In genomic region chr19:57406516-57407123, GRCh38 we compare ENCODE assay signal across 8 cellular contexts. TPM values are rescaled to one million over a fixed set of nuclear protein-coding genes. Genes with fewer than 3 reads are reported as not detected.
DNase-seq lines count a peak whose midpoint lies in the region; ATAC-seq and TF ChIP-seq lines count a peak whose summit lies in the region.

No MANE protein-coding gene starts in this region.

- in situ Hi-C loops in KBM-7 (cut with MboI; ENCODE audit: low pct_unique_long_range_greater_than_20kb, low sequenced_read_pairs) = no loop called here

- H3K4me1 ChIP-seq in foreskin keratinocyte = no peaks in the 10 kb centered on the region

- no peaks in the 10 kb centered on the region for H3K27me3 ChIP-seq in foreskin keratinocyte

- ATAC-seq in foreskin keratinocyte = peak; percentile 67
- no peak for ATAC-seq in GM21423 (IDR thresholded peaks at IDR 0.05; ENCODE audit: unreplicated experiment)
- no peak for ATAC-seq in HG03159 (IDR thresholded peaks at IDR 0.05; ENCODE audit: unreplicated experiment)

- H3K27ac Mint-ChIP-seq in Calu3 (ENCODE audit: unreplicated experiment) = no peak overlapping the region

- peak; percentile 29 for TF ChIP-seq CTCF in Calu3 (IDR thresholded peaks at IDR 0.05; ENCODE audit: unreplicated experiment)
- TF ChIP-seq CTCF in RWPE1 (conservative IDR thresholded peaks at IDR 0.05; ENCODE audit: low read depth) = peak; percentile 49
- peak; percentile 85 for TF ChIP-seq CTCF in foreskin keratinocyte (conservative IDR thresholded peaks at IDR 0.05)

- BruUV-seq in Calu3 (replicated peaks; lab: Mats Ljungman, UMichigan) = no TSS peak

- peaks cover 6% of the 10 kb centered on the region for H3K4me1 Mint-ChIP-seq in Calu3 (ENCODE audit: low read depth, unreplicated experiment)

- no peaks in the 10 kb centered on the region for H3K27me3 Mint-ChIP-seq in Calu3 (ENCODE audit: unreplicated experiment)

- intact Hi-C loops in Calu3 (cut with micrococcal nuclease; ENCODE audit: unreplicated experiment) (no loop called here), posterior cingulate gyrus (cut with DNase I) (no loop called here)

- H3K4me3 Mint-ChIP-seq in Calu3 (ENCODE audit: low read depth, unreplicated experiment) = no peak overlapping the region

- H3K9me3 Mint-ChIP-seq in Calu3 (ENCODE audit: low read depth, unreplicated experiment) = peaks cover 19% of the 10 kb centered on the region

- H3K36me3 Mint-ChIP-seq in Calu3 (ENCODE audit: insufficient read depth, unreplicated experiment) = peaks cover 10% of the 10 kb centered on the region

- H3K27ac ChIP-seq in RWPE1 (no peak overlapping the region), foreskin keratinocyte (no peak overlapping the region)

- CTCF ChIA-PET in Calu3 (lab: Charles Lee) (no interaction called here), RWPE1 (lab: Yijun Ruan, JAX) (interaction anchor here (0.6 to 0.7 kb wide), 4 partner anchors 17 to 711 kb away, joined by 3 to 4 read pairs (median 3); partner anchors contain the start of gene ZNF548)

- POLR2A ChIA-PET in RWPE1 (lab: Yijun Ruan, JAX; ENCODE audit: low non-redundant PET) = no interaction called here

- DNase-seq in Calu3 = peak; percentile 32
- DNase-seq in KBM-7 = peak; percentile 61
- DNase-seq in RWPE1 (ENCODE audit: low spot score) = peak; percentile 69
- peak; percentile 58 for DNase-seq in activated effector memory CD4-positive, alpha-beta T cell treated with Interleukin-2 at 50 U/mL for 16 hours
- peak in 1 of 2 donors; percentile 52 for DNase-seq in foreskin keratinocyte
- DNase-seq in posterior cingulate gyrus = peak in 8 of 10 donors; percentile 25 to 90 (median 45)

RNA-seq across cellular contexts. Expression of gene ZNF17, which starts 4.3 kb away (rescaled TPM):
- total RNA-seq in Calu3 (2022) (14.7 and 15.8 TPM in 2 replicates), foreskin keratinocyte (5.6 and 6.2 TPM in 2 replicates)
- polyA plus RNA-seq in foreskin keratinocyte = 1.4 and 1.9 TPM in 2 replicates

RNA-seq across cellular contexts. Expression of gene ZNF548, which starts 17.0 kb away (rescaled TPM):
- total RNA-seq in Calu3 (2022) (20.3 and 23.0 TPM in 2 replicates), foreskin keratinocyte (8.7 and 9.3 TPM in 2 replicates)
- 1.6 and 2.3 TPM in 2 replicates for polyA plus RNA-seq in foreskin keratinocyte

RNA-seq across cellular contexts. Expression of gene ZNF749, which starts 28.5 kb away (rescaled TPM):
- total RNA-seq in Calu3 (2022) (20.4 and 20.8 TPM in 2 replicates), foreskin keratinocyte (12.0 and 13.9 TPM in 2 replicates)
- polyA plus RNA-seq in foreskin keratinocyte = 2.2 and 11.3 TPM in 2 replicates

RNA-seq across cellular contexts. Expression of gene TRAPPC2B, which starts 43.3 kb away (rescaled TPM):
- total RNA-seq in Calu3 (2022) (11.7 and 16.3 TPM in 2 replicates), foreskin keratinocyte (9.6 and 11.0 TPM in 2 replicates)
- polyA plus RNA-seq in foreskin keratinocyte = 14.8 and 16.5 TPM in 2 replicates

RNA-seq across cellular contexts. Expression of gene ZNF547, which starts 43.3 kb away (rescaled TPM):
- total RNA-seq in Calu3 (2022) = 7.2 and 7.7 TPM in 2 replicates
- 1.7 and 3.2 TPM in 2 replicates for total RNA-seq in foreskin keratinocyte
- polyA plus RNA-seq in foreskin keratinocyte = 1.1 and 1.4 TPM in 2 replicates

Comparison
In these comparisons a context has a peak if more than half of its experiments do, and no peak if none do; other contexts are left out.
1. CTCF ChIP-seq: peak in every context shown above with its lines; median percentile 85 in foreskin keratinocyte; 49 in RWPE1; 29 in Calu3.